ENCODE assay signal across 12 cellular contexts in the genomic region with DNA sequence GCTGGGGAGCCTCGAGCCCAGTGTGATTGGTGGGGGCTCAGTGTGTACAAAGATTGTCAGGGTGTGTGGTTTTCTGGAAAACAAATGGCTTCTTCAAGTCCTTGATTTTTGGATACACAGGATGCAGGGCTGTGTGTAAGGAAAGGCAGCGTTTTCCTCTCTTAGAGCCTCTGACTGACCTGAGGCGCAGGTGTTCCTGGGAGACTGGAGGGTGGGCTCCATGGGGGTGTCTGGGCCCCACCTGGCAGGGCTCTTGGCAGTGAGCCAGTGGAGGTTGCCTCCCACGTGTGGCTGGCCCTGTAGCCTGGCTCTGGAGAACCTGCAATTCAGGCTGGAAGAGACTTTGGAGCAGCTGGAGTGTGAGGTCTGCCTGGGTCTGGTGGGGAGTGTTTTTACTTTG. TPM values are rescaled to one million over a fixed set of nuclear protein-coding genes. Genes with fewer than 3 reads are reported as not detected.
DNase-seq lines count a peak whose midpoint lies in the region; ATAC-seq, FAIRE-seq and TF ChIP-seq lines count a peak whose summit lies in the region.
"Had no signal": no experiment of that assay in that cellular context is flagged by ENCODE, and none has a peak within 500 bp of the region (broad histone marks: within the 10 kb centered on the region; RNA-seq: fewer than 3 reads in every experiment).

No MANE protein-coding gene starts in this region.

- H3K4me1 Mint-ChIP-seq in T-helper 2 cell treated with Interferon-gamma antibody and Interleukin-4, amounts not matched to agents 5 μg/mL and 100 μg/mL, for 36 hours (ENCODE audit: low read depth), result peaks cover 41% of the 10 kb centered on the region
- H3K4me1 Mint-ChIP-seq in endothelial cell (ENCODE audit: unreplicated experiment), result peaks cover 31% of the 10 kb centered on the region
- H3K4me1 Mint-ChIP-seq in stimulated activated effector memory CD8-positive, alpha-beta T cell treated with anti-CD3 and anti-CD28 coated beads, Interleukin-12 subunit alpha, Interleukin-12 subunit beta, amount 100 ng/mL, for 72 hours, result peaks cover 52% of the 10 kb centered on the region

- no peak overlapping the region for H3K4me3 Mint-ChIP-seq in T-helper 2 cell treated with Interferon-gamma antibody and Interleukin-4, amounts not matched to agents 5 μg/mL and 100 μg/mL, for 36 hours
- H3K4me3 Mint-ChIP-seq in endothelial cell (ENCODE audit: unreplicated experiment), result no peak overlapping the region
- no peak overlapping the region for H3K4me3 Mint-ChIP-seq in stimulated activated effector memory CD8-positive, alpha-beta T cell treated with anti-CD3 and anti-CD28 coated beads, Interleukin-12 subunit alpha, Interleukin-12 subunit beta, amount 100 ng/mL, for 72 hours

- H3K27me3 ChIP-seq in testis, result no peaks in the 10 kb centered on the region

- no peak overlapping the region for H3K4me3 ChIP-seq in testis

- TF ChIP-seq POLR2A in testis (IDR thresholded peaks at IDR 0.05) (no peak), H54 (IDR thresholded peaks at IDR 0.05; ENCODE audit: low read depth, low read length) (no peak)

- no peaks in the 10 kb centered on the region for H3K27me3 Mint-ChIP-seq in T-helper 2 cell treated with Interferon-gamma antibody and Interleukin-4, amounts not matched to agents 5 μg/mL and 100 μg/mL, for 36 hours (ENCODE audit: low read depth)
- H3K27me3 Mint-ChIP-seq in endothelial cell (ENCODE audit: unreplicated experiment), result no peaks in the 10 kb centered on the region

- 30 to 36% methylated on average over 4 of the region's 4 CpGs for WGBS in testis, 2 donors

- ATAC-seq in stimulated activated effector memory CD8-positive, alpha-beta T cell treated with anti-CD3 and anti-CD28 coated beads, Interleukin-12 subunit alpha, Interleukin-12 subunit beta, amount 100 ng/mL, for 72 hours, result no peak
- ATAC-seq: left colon had no signal

- FAIRE-seq in H54 (lab: Jason Lieb, UNC), result no peak

- no peaks in the 10 kb centered on the region for H3K9me3 Mint-ChIP-seq in T-helper 2 cell treated with Interferon-gamma antibody and Interleukin-4, amounts not matched to agents 5 μg/mL and 100 μg/mL, for 36 hours
- H3K9me3 Mint-ChIP-seq in endothelial cell (ENCODE audit: unreplicated experiment), result no peaks in the 10 kb centered on the region
- H3K9me3 Mint-ChIP-seq in stimulated activated effector memory CD8-positive, alpha-beta T cell treated with anti-CD3 and anti-CD28 coated beads, Interleukin-12 subunit alpha, Interleukin-12 subunit beta, amount 100 ng/mL, for 72 hours, result no peaks in the 10 kb centered on the region

- no peaks in the 10 kb centered on the region for H3K36me3 ChIP-seq in testis (ENCODE audit: low read depth, missing control alignments)

- peaks cover 15% of the 10 kb centered on the region for H3K36me3 Mint-ChIP-seq in T-helper 2 cell treated with Interferon-gamma antibody and Interleukin-4, amounts not matched to agents 5 μg/mL and 100 μg/mL, for 36 hours (ENCODE audit: low read depth)
- peaks cover 4% of the 10 kb centered on the region for H3K36me3 Mint-ChIP-seq in endothelial cell (ENCODE audit: low read depth, unreplicated experiment)
- peaks cover 36% of the 10 kb centered on the region for H3K36me3 Mint-ChIP-seq in stimulated activated effector memory CD8-positive, alpha-beta T cell treated with anti-CD3 and anti-CD28 coated beads, Interleukin-12 subunit alpha, Interleukin-12 subunit beta, amount 100 ng/mL, for 72 hours

- DNase-seq in T-helper 2 cell treated with Interferon-gamma antibody and Interleukin-4, amounts not matched to agents 5 μg/mL and 100 μg/mL, for 36 hours (ENCODE audit: low spot score), result no peak
- DNase-seq in T-helper 2 cell (no peak), NCI-H345 treated with DMSO at 0.1 percent for 48 hours (lab: John Stamatoyannopoulos, UW; ENCODE audit: unreplicated experiment) (peak; percentile 87), endothelial cell (ENCODE audit: low spot score) (no peak), testis (no peak), amygdala (lab: John Stamatoyannopoulos, UW) (no peak), H54 (ENCODE audit: insufficient read length, low spot score) (no peak)
- no peak for DNase-seq in stimulated activated effector memory CD8-positive, alpha-beta T cell treated with anti-CD3 and anti-CD28 coated beads, Interleukin-12 subunit alpha, Interleukin-12 subunit beta, amount 100 ng/mL, for 72 hours (ENCODE audit: low spot score in 2 of 2)
- DNase-seq: left colon; NCI-H1092; stimulated activated CD8-positive, alpha-beta memory T cell treated with anti-CD3 and anti-CD28 coated beads, Interleukin-4, amount 100 ng/mL, for 48 hours; SW 1271 had no signal

- peak overlapping the region; percentile 65 for H3K27ac Mint-ChIP-seq in T-helper 2 cell treated with Interferon-gamma antibody and Interleukin-4, amounts not matched to agents 5 μg/mL and 100 μg/mL, for 36 hours
- H3K27ac Mint-ChIP-seq in endothelial cell (ENCODE audit: unreplicated experiment), result peak overlapping the region; percentile 88
- peak overlapping the region; percentile 71 for H3K27ac Mint-ChIP-seq in stimulated activated effector memory CD8-positive, alpha-beta T cell treated with anti-CD3 and anti-CD28 coated beads, Interleukin-12 subunit alpha, Interleukin-12 subunit beta, amount 100 ng/mL, for 72 hours

- peaks cover 50% of the 10 kb centered on the region for H3K4me1 ChIP-seq in testis

- H3K9me3 ChIP-seq in testis, result no peaks in the 10 kb centered on the region

- no peak overlapping the region for H3K27ac ChIP-seq in testis

- intact Hi-C loops in testis (cut with DNase I; ENCODE audit: low total_unique reads), result no loop called here

- no peak for TF ChIP-seq CTCF in endothelial cell (IDR thresholded peaks at IDR 0.05; ENCODE audit: unreplicated experiment)
- no peak for TF ChIP-seq CTCF in testis (IDR thresholded peaks at IDR 0.05)

RNA-seq across cellular contexts. Expression of a gene that starts 5.0 kb away (rescaled TPM):
- total RNA-seq in endothelial cell (ENCODE audit: unreplicated experiment) (64.3 TPM), testis (10 to 100 TPM; 94.3 to 95.1 TPM)
- polyA plus RNA-seq in testis (ENCODE audit: insufficient read depth, low read depth, low replicate concordance), result 85.8 TPM
